Comparison of ENCODE assay signal across 13 cellular contexts in the genomic region with DNA sequence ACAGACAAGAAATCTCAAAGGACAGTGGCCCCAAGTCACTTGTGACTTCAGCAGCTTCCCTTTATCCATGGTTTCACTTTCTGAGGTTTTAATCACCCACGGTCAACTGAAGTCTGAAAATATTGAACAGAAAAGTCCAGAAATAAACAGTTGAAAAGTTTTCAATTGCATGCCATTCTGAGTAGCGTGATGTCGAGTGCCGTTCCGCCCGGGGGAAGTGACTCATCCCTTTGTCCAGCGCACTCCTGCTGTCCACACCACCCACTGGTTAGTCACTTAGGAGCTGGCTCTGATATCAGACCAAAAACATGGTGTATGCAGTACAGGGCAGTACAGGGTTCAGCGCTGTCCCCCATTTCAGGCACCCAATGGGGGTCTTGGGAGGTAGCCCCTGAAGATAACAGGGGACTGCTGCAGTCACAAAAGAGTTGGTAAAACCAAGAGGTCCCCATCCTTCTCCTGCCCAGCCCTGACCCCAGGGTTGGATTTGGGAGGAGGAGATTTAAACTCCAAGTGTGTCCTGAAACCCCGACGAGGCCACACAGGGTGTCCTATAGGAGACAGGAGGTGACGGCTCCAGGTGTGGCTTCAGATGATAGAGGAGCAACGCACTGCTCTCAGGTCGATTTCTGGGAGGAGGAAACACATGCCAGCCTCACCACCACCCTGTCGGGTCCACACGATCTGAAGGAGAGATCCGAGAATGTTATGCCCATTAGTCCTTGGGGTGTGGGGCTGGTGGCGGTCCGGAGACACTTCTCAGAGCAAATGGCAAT.
DNase-seq lines count a peak whose midpoint lies in the region; ATAC-seq, FAIRE-seq and TF ChIP-seq lines count a peak whose summit lies in the region.
"Had no signal": no experiment of that assay in that cellular context is flagged by ENCODE, and none has a peak within 500 bp of the region (broad histone marks: within the 10 kb centered on the region; RNA-seq: fewer than 3 reads in every experiment).

No MANE protein-coding gene starts in this region.

- no peak overlapping the region for H3K9ac ChIP-seq in fibroblast of lung (ENCODE audit: insufficient read depth, low read length)
- H3K9ac ChIP-seq: KMS-11, neural progenitor cell had no signal

- peak overlapping the region; percentile 65 for H3K27ac ChIP-seq in RWPE2 (ENCODE audit: poor library complexity, severe bottlenecking)
- peak overlapping the region; percentile 52 for H3K27ac ChIP-seq in fibroblast of lung (ENCODE audit: insufficient read depth, low read length)
- no peak overlapping the region for H3K27ac ChIP-seq in uterus
- no peak overlapping the region for H3K27ac ChIP-seq in sigmoid colon
- H3K27ac ChIP-seq: KMS-11, neural progenitor cell, thoracic aorta had no signal

- FAIRE-seq in H54 (lab: Jason Lieb, UNC): no peak

- ATAC-seq in RWPE2 (ENCODE audit: low read depth) (peak; percentile 100), HG02970 (IDR thresholded peaks at IDR 0.05; ENCODE audit: low FRiP score, unreplicated experiment) (no peak)

- H3K9me3 ChIP-seq in RWPE2 (ENCODE audit: severe bottlenecking) (peaks cover 3% of the 10 kb centered on the region), fibroblast of lung (ENCODE audit: control insufficient read depth, insufficient read depth, low read depth, low read length) (no peaks in the 10 kb centered on the region), uterus (no peaks in the 10 kb centered on the region), sigmoid colon (peaks cover 0 to 6% (median 2%) of the 10 kb centered on the region in 4 donors)

- H3K27me3 ChIP-seq in RWPE2 (ENCODE audit: insufficient read depth, poor library complexity, severe bottlenecking) (no peaks in the 10 kb centered on the region), fibroblast of lung (ENCODE audit: control insufficient read depth, insufficient read depth, low read length) (no peaks in the 10 kb centered on the region), uterus (no peaks in the 10 kb centered on the region), sigmoid colon (no peaks in the 10 kb centered on the region)
- H3K27me3 ChIP-seq: neural progenitor cell had no signal

- TF ChIP-seq CTCF in RWPE2 (IDR thresholded peaks at IDR 0.05; ENCODE audit: poor library complexity, severe bottlenecking) (no peak), fibroblast of lung (conservative IDR thresholded peaks at IDR 0.05 in 1 of 2, IDR thresholded peaks at IDR 0.05 in 1 of 2; ENCODE audit: low read depth in 1 of 2, low read length in 2 of 2) (no peak), uterus (IDR thresholded peaks at IDR 0.05) (no peak), sigmoid colon (IDR thresholded peaks at IDR 0.05) (no peak)

- TF ChIP-seq POLR2A in H54 (IDR thresholded peaks at IDR 0.05; ENCODE audit: low read depth, low read length) (no peak), uterus (IDR thresholded peaks at IDR 0.05) (no peak), sigmoid colon (IDR thresholded peaks at IDR 0.05) (no peak)

- TF ChIP-seq EP300 in sigmoid colon (IDR thresholded peaks at IDR 0.05): no peak

- H3K4me3 ChIP-seq in RWPE2 (ENCODE audit: severe bottlenecking): no peak overlapping the region
- no peak overlapping the region for H3K4me3 ChIP-seq in fibroblast of lung (replicated peaks in 1 of 4; ENCODE audit: control extremely low read depth in 1 of 4, insufficient read depth in 1 of 4, low read depth in 3 of 4, low read length in 4 of 4)
- no peak overlapping the region for H3K4me3 ChIP-seq in uterus
- H3K4me3 ChIP-seq in sigmoid colon: no peak overlapping the region
- H3K4me3 ChIP-seq: neural progenitor cell, thoracic aorta had no signal

- no peaks in the 10 kb centered on the region for H3K79me2 ChIP-seq in fibroblast of lung (ENCODE audit: control insufficient read depth, insufficient read depth, low read length)

- no peaks in the 10 kb centered on the region for H4K20me1 ChIP-seq in fibroblast of lung (ENCODE audit: control insufficient read depth, extremely low read depth, insufficient read depth, low read length)

- no peaks in the 10 kb centered on the region for H3K36me3 ChIP-seq in RWPE2 (ENCODE audit: low read depth)
- H3K36me3 ChIP-seq in fibroblast of lung (ENCODE audit: control insufficient read depth, insufficient read depth, low read length): no peaks in the 10 kb centered on the region
- H3K36me3 ChIP-seq in uterus: no peaks in the 10 kb centered on the region
- no peaks in the 10 kb centered on the region for H3K36me3 ChIP-seq in sigmoid colon
- H3K36me3 ChIP-seq: neural progenitor cell, thoracic aorta had no signal

- H2AFZ ChIP-seq in fibroblast of lung (ENCODE audit: low read length): no peak overlapping the region
- H2AFZ ChIP-seq: neural progenitor cell had no signal

- WGBS in sigmoid colon, 2 donors: 89 to 90% methylated on average over 18 of the region's 18 CpGs

- DNase-seq in H54 (ENCODE audit: insufficient read length, low spot score) (peak; percentile 89), RWPE2 (ENCODE audit: low spot score) (peak; percentile 87), fibroblast of lung (ENCODE audit: low read depth in 2 of 2) (peak; percentile 75 to 91), smooth muscle cell of the brain vasculature (ENCODE audit: low read depth, low spot score) (peak; percentile 28), uterus (no peak), sigmoid colon (no peak), head of caudate nucleus (no peak)
- DNase-seq: cerebellar nuclear complex; stimulated activated CD4-positive, alpha-beta T cell treated with anti-CD3 and anti-CD28 coated beads, Interleukin-2, amount 100 ng/mL, for 48 hours had no signal

- H3K4me1 ChIP-seq in RWPE2 (ENCODE audit: insufficient read depth, poor library complexity, severe bottlenecking) (peaks cover 11% of the 10 kb centered on the region), fibroblast of lung (ENCODE audit: control insufficient read depth, extremely low read depth, insufficient read depth, low read length) (no peaks in the 10 kb centered on the region), uterus (no peaks in the 10 kb centered on the region), sigmoid colon (no peaks in the 10 kb centered on the region)
- H3K4me1 ChIP-seq: neural progenitor cell had no signal

- H3K4me2 ChIP-seq in fibroblast of lung (ENCODE audit: extremely low read depth, insufficient read depth, low read length): no peak overlapping the region
- H3K4me2 ChIP-seq: KMS-11, neural progenitor cell had no signal

- intact Hi-C loops in uterus (cut with DNase I; ENCODE audit: low total_unique reads): no loop called here
- intact Hi-C loops in sigmoid colon (cut with DNase I): no loop called here
- intact Hi-C loops in head of caudate nucleus (cut with DNase I): no loop called here

Comparison
In these comparisons a context has a peak if more than half of its experiments do, and no peak if none do; other contexts are left out.
1. DNase-seq: peak in H54 (single experiment), RWPE2 (single experiment), fibroblast of lung (2 of 2) and smooth muscle cell of the brain vasculature (single experiment); none in uterus (0 of 2), sigmoid colon (single experiment) and head of caudate nucleus (0 of 42).
2. H3K27ac ChIP-seq: peak in RWPE2 (single experiment) and fibroblast of lung (single experiment); none in uterus (0 of 2) and sigmoid colon (0 of 4).